ENCODE assay signal across 8 cellular contexts in genomic region chr17:18141210-18141803, GRCh38. TPM values are rescaled to one million over a fixed set of nuclear protein-coding genes. Genes with fewer than 3 reads are reported as not detected.
DNase-seq lines count a peak whose midpoint lies in the region; ATAC-seq and TF ChIP-seq lines count a peak whose summit lies in the region.

No MANE protein-coding gene starts in this region.

- CTCF ChIA-PET in IMR-90 (lab: Yijun Ruan, JAX), result interaction anchor here (0.7 to 1.0 kb wide), 2 partner anchors 12 to 74 kb away, joined by 3 to 6 read pairs; no protein-coding TSS in a partner anchor

- H2AK9ac ChIP-seq in IMR-90 (replicated peaks; ENCODE audit: low read depth, low read length, poor library complexity), result no peak overlapping the region

- no peak overlapping the region for H3K4ac ChIP-seq in IMR-90 (ENCODE audit: low read depth, low read length)

- in situ Hi-C loops in IMR-90 (cut with MboI; ENCODE audit: low sequenced_read_pairs), result no loop called here

- peak; percentile 78 for ATAC-seq in IMR-90 (ENCODE audit: low read depth)
- peak; percentile 14 for ATAC-seq in left lobe of liver
- no peak for ATAC-seq in GM19452 (IDR thresholded peaks at IDR 0.05; ENCODE audit: unreplicated experiment)

- WGBS in IMR-90 (ENCODE audit: extremely low coverage in 2 of 2, insufficient read length in 1 of 2), 2 experiments, result 41% methylated on average over 4 of the region's 9 CpGs; no CpG with 5 or more reads in 1 of the 2 experiments

- POLR2A ChIA-PET in IMR-90 (lab: Charles Lee; ENCODE audit: unreplicated experiment), result no interaction called here

- no peaks in the 10 kb centered on the region for H3K9me1 ChIP-seq in IMR-90 (ENCODE audit: insufficient read depth, low read length)

- H2BK5ac ChIP-seq in IMR-90 (ENCODE audit: low read depth, low read length, poor library complexity, severe bottlenecking), result no peak overlapping the region

- H3K14ac ChIP-seq in IMR-90 (replicated peaks; ENCODE audit: low read depth, low read length), result no peak overlapping the region

- no peak overlapping the region for H3K56ac ChIP-seq in IMR-90 (ENCODE audit: extremely low read depth, insufficient read depth, low read length)

- no peak overlapping the region for H3K27ac ChIP-seq in IMR-90 (ENCODE audit: insufficient read depth, low read length)
- H3K27ac ChIP-seq in tibial artery, result no peak overlapping the region

- BruUV-seq in IMR-90 (replicated peaks; lab: Mats Ljungman, UMichigan), result no TSS peak

- H2BK15ac ChIP-seq in IMR-90 (ENCODE audit: low read depth, low read length), result no peak overlapping the region

- dilution Hi-C loops in IMR-90 (cut with HindIII; ENCODE audit: low sequenced_read_pairs, unreplicated experiment), result no loop called here

- no peak for TF ChIP-seq POLR2A in IMR-90 (IDR thresholded peaks at IDR 0.05; ENCODE audit: low read depth, low read length)

- H2BK20ac ChIP-seq in IMR-90 (ENCODE audit: low read depth, low read length), result no peak overlapping the region

- no peak overlapping the region for H4K8ac ChIP-seq in IMR-90 (ENCODE audit: low read depth in 2 of 2, low read length in 2 of 2)

- H2AFZ ChIP-seq in IMR-90 (replicated peaks; ENCODE audit: low read length, poor library complexity), result no peak overlapping the region

- H2BK120ac ChIP-seq in IMR-90 (ENCODE audit: low read depth, low read length), result no peak overlapping the region

- H4K5ac ChIP-seq in IMR-90 (ENCODE audit: low read depth, low read length), result no peak overlapping the region

- H4K20me1 ChIP-seq in IMR-90 (ENCODE audit: insufficient read depth, low read length), result peaks cover 2% of the 10 kb centered on the region; the same call in 1 of the 2 replicates

- TF ChIP-seq CTCF in IMR-90 (conservative IDR thresholded peaks at IDR 0.05; ENCODE audit: low read depth, low read length) (peak; percentile 66), cardiac fibroblast (IDR thresholded peaks at IDR 0.05; ENCODE audit: low read depth, low read length) (peak; percentile 50), tibial artery (IDR thresholded peaks at IDR 0.05) (peak; percentile 57 to 66)

- H3K27me3 ChIP-seq in IMR-90 (ENCODE audit: control insufficient read depth, insufficient read depth, low read length) (peaks cover 3% of the 10 kb centered on the region; the same call in 1 of the 2 replicates), tibial artery (peaks cover 0 to 71% of the 10 kb centered on the region in 2 donors)

- no peaks in the 10 kb centered on the region for H3K79me1 ChIP-seq in IMR-90 (ENCODE audit: low read depth in 1 of 2, low read length in 2 of 2)

- no peaks in the 10 kb centered on the region for H3K36me3 ChIP-seq in IMR-90 (ENCODE audit: control insufficient read depth, insufficient read depth, low read length)
- no peaks in the 10 kb centered on the region for H3K36me3 ChIP-seq in tibial artery

- H2AK5ac ChIP-seq in IMR-90 (ENCODE audit: low read depth, low read length), result no peak overlapping the region

- no peak overlapping the region for H3K4me3 ChIP-seq in IMR-90 (ENCODE audit: insufficient read depth, low read depth, low read length)
- H3K4me3 ChIP-seq in cardiac fibroblast (replicated peaks in 1 of 2; ENCODE audit: low read depth in 2 of 2, low read length in 2 of 2), result no peak overlapping the region
- H3K4me3 ChIP-seq in tibial artery, result no peak overlapping the region

- H3K9me3 ChIP-seq in IMR-90 (ENCODE audit: control insufficient read depth, insufficient read depth, low read length) (no peaks in the 10 kb centered on the region), tibial artery (no peaks in the 10 kb centered on the region)

- no peak overlapping the region for H3K4me2 ChIP-seq in IMR-90 (ENCODE audit: low read depth, low read length)

- H3K23ac ChIP-seq in IMR-90 (ENCODE audit: low read depth, low read length), result no peak overlapping the region

- no peak overlapping the region for H4K91ac ChIP-seq in IMR-90 (ENCODE audit: insufficient read depth, low read depth, low read length)

- peak; percentile 71 for TF ChIP-seq RAD21 in IMR-90 (IDR thresholded peaks at IDR 0.05; ENCODE audit: low read length)

- H3K4me1 ChIP-seq in IMR-90 (ENCODE audit: control insufficient read depth, insufficient read depth, low read length) (no peaks in the 10 kb centered on the region), tibial artery (peaks cover 0 to 4% (median 0%) of the 10 kb centered on the region in 4 donors)

- intact Hi-C loops in IMR-90 (cut with micrococcal nuclease), result loop anchor here (1.0 to 2.0 kb wide), 2 partner anchors 41 to 76 kb away; partner anchors contain the start of gene ALKBH5
- intact Hi-C loops in tibial artery (cut with DNase I; ENCODE audit: low total_unique reads), result no loop called here

- DNase-seq in NCI-H2107 treated with DMSO at 0.1 percent for 48 hours (lab: John Stamatoyannopoulos, UW; ENCODE audit: unreplicated experiment), result peak; percentile 19
- no peak for DNase-seq in NCI-H2107 (lab: John Stamatoyannopoulos, UW)
- DNase-seq in IMR-90, result peak; percentile 55
- peak; percentile 28 to 70 for DNase-seq in SHP77 (lab: John Stamatoyannopoulos, UW)
- DNase-seq in cardiac fibroblast (ENCODE audit: low read depth in 2 of 2), result peak; percentile 69 to 73
- DNase-seq in left lobe of liver (ENCODE audit: low spot score), result no peak
- no peak for DNase-seq in tibial artery

- H3K18ac ChIP-seq in IMR-90 (ENCODE audit: low read depth, low read length), result no peak overlapping the region

- no peak overlapping the region for H3K9ac ChIP-seq in IMR-90 (ENCODE audit: low read depth, low read length)

TF ChIP-seq in IMR-90, 13 proteins besides CTCF, POLR2A, EP300 and RAD21:
- TF ChIP-seq SMC3 (IDR thresholded peaks at IDR 0.05; ENCODE audit: low read depth, low read length) (peak; percentile 66), NFE2L2 (IDR thresholded peaks at IDR 0.05; ENCODE audit: low read depth, low read length) (no peak)

RNA-seq across cellular contexts. Expression of gene MYO15A, which starts 32.8 kb away (rescaled TPM):
- total RNA-seq in IMR-90 (2012; rRNA removed), result 0.18 and 0.56 TPM in 2 replicates
- polyA plus RNA-seq in IMR-90 (2012; rRNA removed), result 0.49 and 1.1 TPM in 2 replicates
- 0.02 and 0.90 TPM in 2 replicates for polyA plus RNA-seq in IMR-90 (2012; cell fraction: cytosol; rRNA removed)
- polyA plus RNA-seq in IMR-90 (2012; cell fraction: nucleus; rRNA removed; ENCODE audit: low replicate concordance), result 6.4 and 7.3 TPM in 2 replicates
- total RNA-seq in left lobe of liver, result 6.0 TPM

RNA-seq across cellular contexts. Expression of gene ALKBH5, which starts 42.3 kb away (rescaled TPM):
- total RNA-seq in IMR-90 (2012; rRNA removed), result 79.6 and 86.1 TPM in 2 replicates
- polyA plus RNA-seq in IMR-90 (2012; rRNA removed), result 54.6 and 57.6 TPM in 2 replicates
- polyA plus RNA-seq in IMR-90 (2012; cell fraction: cytosol; rRNA removed), result 48.0 and 70.0 TPM in 2 replicates
- polyA plus RNA-seq in IMR-90 (2012; cell fraction: nucleus; rRNA removed; ENCODE audit: low replicate concordance), result 28.3 and 30.6 TPM in 2 replicates
- 69.2 TPM for total RNA-seq in left lobe of liver

RNA-seq across cellular contexts. Expression of gene DRG2, which starts 53.6 kb away (rescaled TPM):
- total RNA-seq in IMR-90 (2012; rRNA removed), result 35.6 and 43.6 TPM in 2 replicates
- 41.3 and 45.1 TPM in 2 replicates for polyA plus RNA-seq in IMR-90 (2012; rRNA removed)
- 28.2 and 37.1 TPM in 2 replicates for polyA plus RNA-seq in IMR-90 (2012; cell fraction: cytosol; rRNA removed)
- polyA plus RNA-seq in IMR-90 (2012; cell fraction: nucleus; rRNA removed; ENCODE audit: low replicate concordance), result 83.0 and 131 TPM in 2 replicates
- total RNA-seq in left lobe of liver, result 13.0 TPM

Comparison
In these comparisons a context has a peak if more than half of its experiments do, and no peak if none do; other contexts are left out.
1. DNase-seq: peak in NCI-H2107 treated with DMSO at 0.1 percent for 48 hours (single experiment), IMR-90 (single experiment), SHP77 (2 of 2) and cardiac fibroblast (2 of 2); none in NCI-H2107 (single experiment), left lobe of liver (single experiment) and tibial artery (0 of 2).
2. Peak in every context shown above with its lines, with median percentiles within 50 percentile points of each other: CTCF ChIP-seq.